Comparison of ENCODE assay signal across 8 cellular contexts in the genomic region with DNA sequence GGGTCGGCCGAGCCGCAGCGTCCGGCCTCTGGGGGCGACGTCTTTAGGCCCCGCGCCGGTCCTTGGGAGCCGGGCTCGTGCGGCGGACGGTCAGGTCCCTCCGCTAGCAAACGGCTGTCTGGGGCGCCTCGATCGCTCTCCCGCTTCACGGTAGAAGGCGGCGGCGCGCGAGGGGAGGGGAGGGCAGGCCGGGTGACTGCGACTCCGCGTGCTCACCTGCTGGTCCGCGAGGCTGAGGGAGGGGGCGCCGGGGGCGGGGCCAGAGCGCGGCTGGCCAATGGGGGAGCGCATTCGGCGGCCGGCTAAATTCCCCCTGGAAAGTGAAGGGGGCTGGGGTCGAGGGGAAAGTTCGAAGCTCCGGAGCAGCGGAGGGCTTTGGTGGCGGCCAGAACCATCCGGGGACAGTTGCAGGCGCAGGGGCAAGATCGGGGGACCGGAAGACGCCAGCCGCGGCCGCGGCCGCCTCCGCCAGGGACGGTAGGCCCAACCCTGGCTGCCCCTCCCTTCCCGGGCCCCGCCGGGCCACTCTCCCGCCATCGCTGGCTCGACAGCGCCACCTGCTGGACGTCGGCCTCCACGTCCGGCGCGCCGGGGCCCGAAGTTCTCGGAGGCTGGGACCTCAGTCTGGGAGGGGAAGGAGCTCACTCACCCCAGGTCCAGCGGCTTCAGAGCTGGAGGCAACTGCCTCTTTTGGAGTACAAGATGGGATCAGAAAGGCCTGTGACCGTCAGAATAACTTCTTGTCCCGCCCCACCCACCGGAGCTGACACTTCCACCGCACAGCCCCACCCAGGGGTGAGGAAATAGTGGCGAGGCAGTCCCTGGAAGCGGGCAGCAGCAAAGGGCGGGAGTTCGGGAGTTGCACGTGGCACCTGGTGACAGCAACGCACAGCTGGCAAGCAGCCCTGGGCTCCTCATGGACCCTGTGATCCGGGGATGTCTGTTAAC. TPM values are rescaled to one million over a fixed set of nuclear protein-coding genes. Genes with fewer than 3 reads are reported as not detected.
DNase-seq lines count a peak whose midpoint lies in the region; ATAC-seq and TF ChIP-seq lines count a peak whose summit lies in the region.

No MANE protein-coding gene starts in this region.

- peak overlapping the region; percentile 71 for H3K4me3 Mint-ChIP-seq in activated naive CD4-positive, alpha-beta T cell treated with anti-CD3 and anti-CD28 coated beads for 36 hours

- ATAC-seq in omental fat pad (ENCODE audit: low FRiP score) = peak; percentile 88

- peak overlapping the region; percentile 63 for H3K9ac ChIP-seq in ES-I3 (ENCODE audit: low read depth, low read length)

- no peaks in the 10 kb centered on the region for H3K4me1 Mint-ChIP-seq in activated naive CD4-positive, alpha-beta T cell treated with anti-CD3 and anti-CD28 coated beads for 36 hours (ENCODE audit: low read depth)

- no peak for TF ChIP-seq POLR2A in suprapubic skin (IDR thresholded peaks at IDR 0.05)

- WGBS in suprapubic skin = 31% methylated on average over 35 of the region's 87 CpGs

- H3K27ac Mint-ChIP-seq in activated naive CD4-positive, alpha-beta T cell treated with anti-CD3 and anti-CD28 coated beads for 36 hours = no peak overlapping the region

- DNase-seq in H4 (ENCODE audit: low spot score) (peak; percentile 41), LHCN-M2 (ENCODE audit: low read depth) (peak; percentile 57), SK-MEL-5 (ENCODE audit: low read depth, low spot score) (peak; percentile 69), glomerular visceral epithelial cell (ENCODE audit: extremely low spot score) (peak; percentile 71), omental fat pad (ENCODE audit: low spot score) (peak; percentile 62), suprapubic skin (ENCODE audit: low spot score in 2 of 2) (peak; percentile 83 to 84)
- peak; percentile 83 for DNase-seq in activated naive CD4-positive, alpha-beta T cell treated with anti-CD3 and anti-CD28 coated beads for 36 hours

- intact Hi-C loops in activated naive CD4-positive, alpha-beta T cell treated with anti-CD3 and anti-CD28 coated beads for 36 hours (cut with micrococcal nuclease) = loop anchor here (1.0 to 2.0 kb wide), 5 partner anchors 36 to 453 kb away; a partner anchor contains a TSS

- H3K27me3 ChIP-seq in suprapubic skin = no peaks in the 10 kb centered on the region

- H3K4me3 ChIP-seq in suprapubic skin = peak overlapping the region; percentile 60

- TF ChIP-seq CTCF in omental fat pad (IDR thresholded peaks at IDR 0.05) (peak in 1 of 3 donors; percentile 36), suprapubic skin (IDR thresholded peaks at IDR 0.05) (peak; percentile 80 to 81)

- no peaks in the 10 kb centered on the region for H3K9me3 ChIP-seq in ES-I3 (ENCODE audit: control insufficient read depth, insufficient read depth, low read length)
- H3K9me3 ChIP-seq in suprapubic skin = no peaks in the 10 kb centered on the region

- no peak for TF ChIP-seq EP300 in suprapubic skin (IDR thresholded peaks at IDR 0.05)

- H3K9me3 Mint-ChIP-seq in activated naive CD4-positive, alpha-beta T cell treated with anti-CD3 and anti-CD28 coated beads for 36 hours = no peaks in the 10 kb centered on the region

- in situ Hi-C loops in SK-MEL-5 (cut with HindIII; ENCODE audit: low pct_unique_long_range_greater_than_20kb, low sequenced_read_pairs) = no loop called here

- H3K27ac ChIP-seq in suprapubic skin = peak overlapping the region; percentile 56

- CTCF ChIA-PET in activated naive CD4-positive, alpha-beta T cell treated with anti-CD3 and anti-CD28 coated beads for 36 hours (lab: Charles Lee) = interaction anchor here (0.5 to 3.8 kb wide), 36 partner anchors 9 to 520 kb away, joined by 3 to 20 read pairs (median 4); a partner anchor contains a TSS

- peaks cover 14% of the 10 kb centered on the region; the same call in 1 of the 2 replicates for H3K4me1 ChIP-seq in ES-I3 (ENCODE audit: insufficient read depth, low read length)
- peaks cover 8% of the 10 kb centered on the region for H3K4me1 ChIP-seq in suprapubic skin

- H3K36me3 Mint-ChIP-seq in activated naive CD4-positive, alpha-beta T cell treated with anti-CD3 and anti-CD28 coated beads for 36 hours (ENCODE audit: low read depth) = no peaks in the 10 kb centered on the region

- H3K36me3 ChIP-seq in ES-I3 (ENCODE audit: insufficient read depth, low read length) = no peaks in the 10 kb centered on the region
- H3K36me3 ChIP-seq in suprapubic skin = peaks cover 8% of the 10 kb centered on the region

- H3K27me3 Mint-ChIP-seq in activated naive CD4-positive, alpha-beta T cell treated with anti-CD3 and anti-CD28 coated beads for 36 hours (ENCODE audit: low read depth) = no peaks in the 10 kb centered on the region

RNA-seq across cellular contexts. Expression of a gene that starts 49.9 kb away (rescaled TPM):
- total RNA-seq in H4 (2014; rRNA removed; shearing (Covaris generic)) = 11.4 and 11.9 TPM in 2 replicates
- 14.2 and 14.7 TPM in 2 replicates for total RNA-seq in LHCN-M2 (2014; rRNA removed)
- 15.2 TPM for polyA plus RNA-seq in LHCN-M2 (2012)
- 4.9 and 5.5 TPM in 2 replicates for total RNA-seq in SK-MEL-5 (2014; rRNA removed; shearing (Covaris generic))
- 9.2 and 14.4 TPM in 2 replicates for polyA plus RNA-seq in SK-MEL-5 (2015; cell fraction: cytosol; rRNA removed)
- 2.9 and 4.2 TPM in 2 replicates for polyA plus RNA-seq in SK-MEL-5 (2015; cell fraction: nucleus; rRNA removed)
- 10 to 100 TPM; 15.8 to 16.5 TPM for total RNA-seq in activated naive CD4-positive, alpha-beta T cell treated with anti-CD3 and anti-CD28 coated beads for 36 hours
- 10 to 100 TPM; 10.8 to 30.5 (median 15.0) TPM for total RNA-seq in omental fat pad
- 10 to 100 TPM; 17.3 to 26.3 (median 21.6) TPM for total RNA-seq in suprapubic skin

Comparison
In these comparisons a context has a peak if more than half of its experiments do, and no peak if none do; other contexts are left out.
1. Peak in every context shown above with its lines: DNase-seq, ATAC-seq, H3K4me3 ChIP-seq and H3K27ac ChIP-seq.